ENCODE assay signal across 21 cellular contexts in the genomic region with DNA sequence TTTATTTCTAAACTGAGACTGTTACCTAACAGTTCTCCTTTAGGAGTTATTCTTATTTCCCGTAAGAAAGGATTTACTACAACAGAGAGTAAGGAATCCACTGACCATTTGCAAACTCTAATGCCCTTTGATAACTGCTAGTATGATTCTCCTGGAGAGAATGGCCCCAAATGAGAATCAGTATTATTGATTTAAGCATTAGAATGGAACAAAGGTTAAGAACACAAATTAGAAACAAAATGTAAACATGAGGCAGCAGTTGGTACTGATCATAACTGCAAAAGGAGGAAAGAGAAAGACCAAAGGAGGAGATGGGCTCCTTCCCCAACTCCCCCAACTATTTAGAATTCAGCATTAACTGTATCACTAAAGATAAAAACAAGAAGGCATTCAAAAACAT.
"Had no signal": no experiment of that assay in that cellular context is flagged by ENCODE, and none has a peak within 500 bp of the region (broad histone marks: within the 10 kb centered on the region; RNA-seq: fewer than 3 reads in every experiment).

No MANE protein-coding gene starts in this region.

- H3K27ac Mint-ChIP-seq: activated B cell treated with CpG ODN at 0.5 μM for 24 hours; activated CD4-positive, alpha-beta T cell treated with anti-CD3 and anti-CD28 coated beads, Interleukin-2, amount 10 ng/mL, durations not matched to agents 24 days and 14 days; activated naive CD4-positive, alpha-beta T cell treated with anti-CD3 and anti-CD28 coated beads, Interleukin-2, amount 10 ng/mL, durations not matched to agents 7 days and 5 days; activated T-helper 2 cell treated with anti-CD3 and anti-CD28 coated beads, Interferon-gamma antibody, Interleukin-2, Interleukin-4, amounts not matched to agents 10 μg/mL and 5 μg/mL and 100 μg/mL, durations not matched to agents 14 hours and 24 hours and 36 hours; stimulated activated effector memory CD8-positive, alpha-beta T cell treated with anti-CD3 and anti-CD28 coated beads, Interleukin-12 subunit alpha, Interleukin-12 subunit beta, amount 100 ng/mL, for 72 hours had no signal

- H3K4me3 ChIP-seq: body of pancreas, esophagus squamous epithelium, lung, pancreas, sigmoid colon, tibial nerve, vagina had no signal

- DNase-seq: activated B cell treated with CpG ODN at 0.5 μM for 24 hours; activated CD4-positive, alpha-beta T cell treated with anti-CD3 and anti-CD28 coated beads, Interleukin-2, amount 10 ng/mL, durations not matched to agents 24 days and 14 days; activated naive CD4-positive, alpha-beta T cell treated with anti-CD3 and anti-CD28 coated beads, Interleukin-2, amount 10 ng/mL, durations not matched to agents 7 days and 5 days; body of pancreas; central memory CD4-positive, alpha-beta T cell; cortex of kidney; effector CD4-positive, alpha-beta T cell; esophagus squamous epithelium; hypothalamus; left cardiac atrium; midbrain; pancreas; sigmoid colon; stimulated activated CD4-positive, alpha-beta T cell treated with anti-CD3 and anti-CD28 coated beads, Interleukin-1b, Interleukin-23, amount 100 ng/mL, for 48 hours had no signal

- H3K4me1 ChIP-seq: body of pancreas, esophagus squamous epithelium, pancreas, sigmoid colon, vagina had no signal

- ATAC-seq: body of pancreas; left cardiac atrium; pancreas; stimulated activated effector memory CD8-positive, alpha-beta T cell treated with anti-CD3 and anti-CD28 coated beads, Interleukin-12 subunit alpha, Interleukin-12 subunit beta, amount 100 ng/mL, for 72 hours had no signal

- H3K27ac ChIP-seq: body of pancreas, esophagus squamous epithelium, pancreas, sigmoid colon, tibial nerve, vagina had no signal

- H3K36me3 ChIP-seq: pancreas had no signal

- H3K4me3 Mint-ChIP-seq: activated B cell treated with CpG ODN at 0.5 μM for 24 hours; activated CD4-positive, alpha-beta T cell treated with anti-CD3 and anti-CD28 coated beads, Interleukin-2, amount 10 ng/mL, durations not matched to agents 24 days and 14 days; activated naive CD4-positive, alpha-beta T cell treated with anti-CD3 and anti-CD28 coated beads, Interleukin-2, amount 10 ng/mL, durations not matched to agents 7 days and 5 days; stimulated activated effector memory CD8-positive, alpha-beta T cell treated with anti-CD3 and anti-CD28 coated beads, Interleukin-12 subunit alpha, Interleukin-12 subunit beta, amount 100 ng/mL, for 72 hours had no signal

- H3K27me3 ChIP-seq: body of pancreas, esophagus squamous epithelium, pancreas, sigmoid colon, tibial nerve, vagina had no signal

- FAIRE-seq: endothelial cell of umbilical vein, pancreas, TTC549 had no signal

- H3K27me3 Mint-ChIP-seq: activated B cell treated with CpG ODN at 0.5 μM for 24 hours; activated CD4-positive, alpha-beta T cell treated with anti-CD3 and anti-CD28 coated beads, Interleukin-2, amount 10 ng/mL, durations not matched to agents 24 days and 14 days; activated naive CD4-positive, alpha-beta T cell treated with anti-CD3 and anti-CD28 coated beads, Interleukin-2, amount 10 ng/mL, durations not matched to agents 7 days and 5 days had no signal

- H3K9me3 Mint-ChIP-seq: activated B cell treated with CpG ODN at 0.5 μM for 24 hours; activated CD4-positive, alpha-beta T cell treated with anti-CD3 and anti-CD28 coated beads, Interleukin-2, amount 10 ng/mL, durations not matched to agents 24 days and 14 days; activated naive CD4-positive, alpha-beta T cell treated with anti-CD3 and anti-CD28 coated beads, Interleukin-2, amount 10 ng/mL, durations not matched to agents 7 days and 5 days; activated T-helper 2 cell treated with anti-CD3 and anti-CD28 coated beads, Interferon-gamma antibody, Interleukin-2, Interleukin-4, amounts not matched to agents 10 μg/mL and 5 μg/mL and 100 μg/mL, durations not matched to agents 14 hours and 24 hours and 36 hours; stimulated activated effector memory CD8-positive, alpha-beta T cell treated with anti-CD3 and anti-CD28 coated beads, Interleukin-12 subunit alpha, Interleukin-12 subunit beta, amount 100 ng/mL, for 72 hours had no signal

- H3K9me3 ChIP-seq: body of pancreas, esophagus squamous epithelium, pancreas, sigmoid colon, tibial nerve, vagina had no signal
